22 cellular contexts compared by ENCODE assay signal in the genomic region with DNA sequence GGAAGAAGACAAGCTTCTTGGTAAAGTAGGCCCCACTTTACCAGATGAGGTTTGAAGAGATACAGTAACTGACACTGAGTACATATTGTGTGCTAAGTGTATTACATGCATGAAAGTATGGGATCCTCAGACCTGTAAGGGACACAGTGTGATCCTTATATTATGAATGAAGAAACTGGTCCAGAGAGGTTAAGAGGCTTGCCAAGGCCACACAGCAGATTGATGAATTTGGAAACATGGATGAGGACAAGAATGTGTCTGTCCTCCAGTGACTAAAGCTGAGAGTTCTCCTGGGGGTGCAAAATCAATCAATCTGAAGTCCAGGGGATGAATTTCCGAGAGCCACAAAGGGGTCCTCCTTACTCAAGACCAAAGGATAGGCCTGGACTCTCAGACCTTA. TPM values are rescaled to one million over a fixed set of nuclear protein-coding genes. Genes with fewer than 3 reads are reported as not detected.
DNase-seq lines count a peak whose midpoint lies in the region; ATAC-seq, FAIRE-seq and TF ChIP-seq lines count a peak whose summit lies in the region.
"Had no signal": no experiment of that assay in that cellular context is flagged by ENCODE, and none has a peak within 500 bp of the region (broad histone marks: within the 10 kb centered on the region; RNA-seq: fewer than 3 reads in every experiment).

No MANE protein-coding gene starts in this region.

- H3K27me3 Mint-ChIP-seq in HFFc6 (ENCODE audit: insufficient read depth), result peaks cover 8% of the 10 kb centered on the region
- peaks cover 22% of the 10 kb centered on the region for H3K27me3 Mint-ChIP-seq in astrocyte (ENCODE audit: low read depth, unreplicated experiment)
- H3K27me3 Mint-ChIP-seq in nephron progenitor cell (ENCODE audit: low read depth, poor library complexity), result peaks cover 26% of the 10 kb centered on the region
- H3K27me3 Mint-ChIP-seq in activated CD4-positive, alpha-beta memory T cell treated with anti-CD3 and anti-CD28 coated beads, Interleukin-2, amount 10 ng/mL, durations not matched to agents 7 days and 5 days, result peaks cover 27% of the 10 kb centered on the region

- TF ChIP-seq EP300 in A549 (IDR thresholded peaks at IDR 0.05), result no peak

- no peak for TF ChIP-seq POLR2A in A549 (IDR thresholded peaks at IDR 0.05; ENCODE audit: low read length)

- no peaks in the 10 kb centered on the region for H4K20me1 ChIP-seq in astrocyte (ENCODE audit: insufficient read depth, low read length)

- H3K79me2 ChIP-seq in astrocyte (ENCODE audit: insufficient read depth, low read length), result no peaks in the 10 kb centered on the region

- 83% methylated on average over 1 of the region's 1 CpG for WGBS in A549 (ENCODE audit: missing lambda C conversion rate)

- CTCF ChIA-PET in A549 (lab: Yijun Ruan, JAX), result interaction anchor here (0.7 to 10.6 kb wide), 6 partner anchors 11 to 376 kb away, joined by 3 to 55 read pairs (median 5); no protein-coding TSS in a partner anchor
- CTCF ChIA-PET in activated CD4-positive, alpha-beta memory T cell treated with anti-CD3 and anti-CD28 coated beads, Interleukin-2, amount 10 ng/mL, durations not matched to agents 7 days and 5 days (lab: Charles Lee), result interaction anchor here (0.6 to 1.5 kb wide), 2 partner anchors 17 to 360 kb away, joined by 3 to 5 read pairs; no protein-coding TSS in a partner anchor

- H2AFZ ChIP-seq in astrocyte (ENCODE audit: low read depth, low read length), result no peak overlapping the region

- H3K4me1 ChIP-seq in A549 (peaks cover 59% of the 10 kb centered on the region), astrocyte (ENCODE audit: insufficient read depth, low read length) (peaks cover 43% of the 10 kb centered on the region), SJCRH30 (no peaks in the 10 kb centered on the region)

- peaks cover 35% of the 10 kb centered on the region for H3K36me3 Mint-ChIP-seq in HFFc6 (ENCODE audit: low read depth)
- H3K36me3 Mint-ChIP-seq in astrocyte (ENCODE audit: low read depth, unreplicated experiment), result peaks cover 3% of the 10 kb centered on the region
- no peaks in the 10 kb centered on the region for H3K36me3 Mint-ChIP-seq in nephron progenitor cell (ENCODE audit: low read depth)
- H3K36me3 Mint-ChIP-seq in activated CD4-positive, alpha-beta memory T cell treated with anti-CD3 and anti-CD28 coated beads, Interleukin-2, amount 10 ng/mL, durations not matched to agents 7 days and 5 days (ENCODE audit: low read depth), result no peaks in the 10 kb centered on the region
- H3K36me3 Mint-ChIP-seq: CD14-positive monocyte, T-cell had no signal

- peak overlapping the region; percentile 18; the same call in 1 of the 2 replicates for H3K4me3 Mint-ChIP-seq in HFFc6
- H3K4me3 Mint-ChIP-seq in astrocyte (ENCODE audit: unreplicated experiment), result no peak overlapping the region
- no peak overlapping the region for H3K4me3 Mint-ChIP-seq in nephron progenitor cell
- no peak overlapping the region for H3K4me3 Mint-ChIP-seq in activated CD4-positive, alpha-beta memory T cell treated with anti-CD3 and anti-CD28 coated beads, Interleukin-2, amount 10 ng/mL, durations not matched to agents 7 days and 5 days
- H3K4me3 Mint-ChIP-seq: B cell, CD14-positive monocyte, T-cell had no signal

- H3K9me3 ChIP-seq in A549 (no peaks in the 10 kb centered on the region), astrocyte (ENCODE audit: insufficient read depth, low read depth, low read length) (no peaks in the 10 kb centered on the region), SJCRH30 (replicated peaks) (no peaks in the 10 kb centered on the region)

- DNase-seq in A549 (ENCODE audit: low read depth in 1 of 2, low spot score in 1 of 2) (no peak), HFFc6 (no peak), astrocyte (ENCODE audit: low read depth) (no peak), nephron progenitor cell (no peak), NCI-H774 (lab: John Stamatoyannopoulos, UW) (no peak), SJCRH30 (no peak)
- DNase-seq in activated CD4-positive, alpha-beta memory T cell treated with anti-CD3 and anti-CD28 coated beads, Interleukin-2, amount 10 ng/mL, durations not matched to agents 7 days and 5 days, result no peak
- DNase-seq: DMS79, KBM-7, MM.1S, NCI-H1092, NCI-H1436, NCI-H1930, NCI-H2227 treated with DMSO at 0.1 percent for 48 hours, NCI-H510A, NCI-H82, SHP77, T-cell had no signal

- H3K4me3 ChIP-seq in A549 (no peak overlapping the region), astrocyte (ENCODE audit: insufficient read depth, low read depth, low read length) (no peak overlapping the region), SJCRH30 (no peak overlapping the region)

- no peak overlapping the region for H3K9ac ChIP-seq in astrocyte (ENCODE audit: low read length)

- FAIRE-seq in A549 (lab: Jason Lieb, UNC) (no peak), astrocyte (lab: Jason Lieb, UNC) (no peak)
- FAIRE-seq: A204.1, GM19239 had no signal

- H3K27ac Mint-ChIP-seq in HFFc6, result peak overlapping the region; percentile 92
- H3K27ac Mint-ChIP-seq in astrocyte (ENCODE audit: unreplicated experiment), result peak overlapping the region; percentile 48
- H3K27ac Mint-ChIP-seq in nephron progenitor cell, result peak overlapping the region; percentile 55
- no peak overlapping the region for H3K27ac Mint-ChIP-seq in activated CD4-positive, alpha-beta memory T cell treated with anti-CD3 and anti-CD28 coated beads, Interleukin-2, amount 10 ng/mL, durations not matched to agents 7 days and 5 days
- H3K27ac Mint-ChIP-seq: B cell, CD14-positive monocyte, T-cell had no signal

- H3K27me3 ChIP-seq in astrocyte (ENCODE audit: insufficient read depth, low read length) (no peaks in the 10 kb centered on the region), SJCRH30 (no peaks in the 10 kb centered on the region)

- H3K4me2 ChIP-seq in A549 (peak overlapping the region; percentile 20), astrocyte (ENCODE audit: low read length) (no peak overlapping the region)

- POLR2A ChIA-PET in A549 (lab: Yijun Ruan, JAX), result no interaction called here
- POLR2A ChIA-PET in activated CD4-positive, alpha-beta memory T cell treated with anti-CD3 and anti-CD28 coated beads, Interleukin-2, amount 10 ng/mL, durations not matched to agents 7 days and 5 days (lab: Charles Lee), result interaction anchor here (0.6 kb wide), 1 partner anchor 372 kb away, joined by 3 read pairs; no protein-coding TSS in a partner anchor

- ATAC-seq in A549, result no peak
- ATAC-seq: T-cell had no signal

- no peaks in the 10 kb centered on the region for H3K9me3 Mint-ChIP-seq in HFFc6
- peaks cover 4% of the 10 kb centered on the region for H3K9me3 Mint-ChIP-seq in astrocyte (ENCODE audit: unreplicated experiment)
- no peaks in the 10 kb centered on the region for H3K9me3 Mint-ChIP-seq in nephron progenitor cell
- H3K9me3 Mint-ChIP-seq in activated CD4-positive, alpha-beta memory T cell treated with anti-CD3 and anti-CD28 coated beads, Interleukin-2, amount 10 ng/mL, durations not matched to agents 7 days and 5 days, result no peaks in the 10 kb centered on the region
- H3K9me3 Mint-ChIP-seq: CD14-positive monocyte, T-cell had no signal

- no peak for TF ChIP-seq RAD21 in A549 (conservative IDR thresholded peaks at IDR 0.05 in 1 of 2, IDR thresholded peaks at IDR 0.05 in 1 of 2)

- H3K27ac ChIP-seq in A549 (peak overlapping the region; percentile 88 to 92), astrocyte (ENCODE audit: low read depth, low read length) (no peak overlapping the region), SJCRH30 (no peak overlapping the region)

- H3K36me3 ChIP-seq in astrocyte (ENCODE audit: insufficient read depth, low read length) (no peaks in the 10 kb centered on the region), SJCRH30 (no peaks in the 10 kb centered on the region)

- TF ChIP-seq CTCF in A549 (IDR thresholded peaks at IDR 0.05), result no peak
- no peak for TF ChIP-seq CTCF in HFFc6 (IDR thresholded peaks at IDR 0.05)
- no peak for TF ChIP-seq CTCF in astrocyte (IDR thresholded peaks at IDR 0.05; ENCODE audit: insufficient read depth, low read depth, low read length)
- no peak for TF ChIP-seq CTCF in nephron progenitor cell (IDR thresholded peaks at IDR 0.05)

- peaks cover 86% of the 10 kb centered on the region for H3K4me1 Mint-ChIP-seq in HFFc6 (ENCODE audit: low read depth)
- peaks cover 60% of the 10 kb centered on the region for H3K4me1 Mint-ChIP-seq in astrocyte (ENCODE audit: low read depth, unreplicated experiment)
- H3K4me1 Mint-ChIP-seq in nephron progenitor cell, result peaks cover 21% of the 10 kb centered on the region
- no peaks in the 10 kb centered on the region for H3K4me1 Mint-ChIP-seq in activated CD4-positive, alpha-beta memory T cell treated with anti-CD3 and anti-CD28 coated beads, Interleukin-2, amount 10 ng/mL, durations not matched to agents 7 days and 5 days
- H3K4me1 Mint-ChIP-seq: B cell, CD14-positive monocyte, T-cell had no signal

TF ChIP-seq in A549, 52 proteins besides CTCF, POLR2A, EP300 and RAD21 (continues in another document):
- TF ChIP-seq JUN (IDR thresholded peaks at IDR 0.05), result no peak
- TF ChIP-seq, protein P1, sequence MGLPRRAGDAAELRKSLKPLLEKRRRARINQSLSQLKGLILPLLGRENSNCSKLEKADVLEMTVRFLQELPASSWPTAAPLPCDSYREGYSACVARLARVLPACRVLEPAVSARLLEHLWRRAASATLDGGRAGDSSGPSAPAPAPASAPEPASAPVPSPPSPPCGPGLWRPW (IDR thresholded peaks at IDR 0.05), result no peak
- no peak for TF ChIP-seq HMGXB4 (CRISPR knock-in tag; IDR thresholded peaks at IDR 0.05; ENCODE audit: borderline replicate concordance)

RNA-seq across cellular contexts. Expression of gene MRPS22, which starts 31.4 kb away (rescaled TPM):
- polyA plus RNA-seq in A549 (2011; rRNA removed) (37.2 and 57.3 TPM in 2 replicates), A549 (2017; fragmentation: RNase III; extraction: RNeasy Plus Mini Kit Qiagen cat#74134 plus additional on column Dnase treatment) (47.3 to 56.4 TPM (median 49.6 TPM) in 3 replicates)
- 27.7 and 32.9 TPM in 2 replicates for polyA plus RNA-seq in A549 (2012; cell fraction: cytosol; rRNA removed)
- polyA plus RNA-seq in A549 (2012; cell fraction: nucleus; rRNA removed), result 21.5 and 22.4 TPM in 2 replicates
- 8.5 and 9.2 TPM in 2 replicates for polyA minus RNA-seq in A549 (2011; rRNA and poly(A)+ RNA removed)
- 10 to 100 TPM; 65.8 to 74.1 (median 71.0) TPM for total RNA-seq in HFFc6 (2021; fragmentation: NEBNext Ultra II Directional; extraction: Animal tissue kit (Norgen Biotek cat#: 25700))
- 40.4 and 43.1 TPM in 2 replicates for total RNA-seq in astrocyte
- total RNA-seq in SJCRH30 (2014; rRNA removed; shearing (Covaris generic)), result 94.8 and 95.3 TPM in 2 replicates
- 10 to 100 TPM; 31.9 to 37.2 TPM for total RNA-seq in activated CD4-positive, alpha-beta memory T cell treated with anti-CD3 and anti-CD28 coated beads, Interleukin-2, amount 10 ng/mL, durations not matched to agents 7 days and 5 days

Comparison
In these comparisons a context has a peak if more than half of its experiments do, and no peak if none do; other contexts are left out.
1. H3K27ac ChIP-seq: peak in A549 (2 of 2); none in astrocyte (single experiment) and SJCRH30 (single experiment).